1 cellular context compared by ENCODE assay signal in genomic region chr20:3795511-3796468, GRCh38.
TF ChIP-seq lines count a peak whose summit lies in the region.

CDC25B (plus strand) TSS chr20:3796310; CDS start chr20:3796532, 222 bp downstream.

TF ChIP-seq in HepG2, 621 proteins besides CTCF, POLR2A, EP300 and RAD21 (continued from another document and continues in another):
- TF ChIP-seq ZBTB49 (CRISPR knock-in tag; IDR thresholded peaks at IDR 0.05; ENCODE audit: borderline replicate concordance) (no peak; the same call in 1 of the 2 replicates), HMGA1 (CRISPR knock-in tag; conservative IDR thresholded peaks at IDR 0.05) (no peak), THAP11 (CRISPR knock-in tag; IDR thresholded peaks at IDR 0.05) (peak; percentile 59; the same call in 1 of the 2 replicates), ZNF567 (CRISPR knock-in tag; IDR thresholded peaks at IDR 0.05; ENCODE audit: borderline replicate concordance) (no peak; the same call in 1 of the 2 replicates), PRMT3 (CRISPR knock-in tag; IDR thresholded peaks at IDR 0.05; ENCODE audit: borderline replicate concordance, low read depth) (no peak), MBD4 (IDR thresholded peaks at IDR 0.05; ENCODE audit: borderline replicate concordance, low read length) (no peak), ATF7-NPFF (CRISPR knock-in tag; IDR thresholded peaks at IDR 0.05; ENCODE audit: low read depth) (no peak; the same call in none of the 2 replicates), ZBTB20 (CRISPR knock-in tag; IDR thresholded peaks at IDR 0.05; ENCODE audit: borderline replicate concordance, low read depth) (no peak; the same call in 1 of the 2 replicates), CENPX (CRISPR knock-in tag; IDR thresholded peaks at IDR 0.05) (no peak), CREM (IDR thresholded peaks at IDR 0.05) (peak; percentile 41; the same call in 1 of the 2 replicates), CREM (CRISPR knock-in tag; IDR thresholded peaks at IDR 0.05) (peak; percentile 32; the same call in 1 of the 2 replicates), ZNF788 (CRISPR knock-in tag; IDR thresholded peaks at IDR 0.05; ENCODE audit: borderline replicate concordance) (peak; percentile 33; the same call in 1 of the 2 replicates), ZNF468 (CRISPR knock-in tag; IDR thresholded peaks at IDR 0.05) (peak; percentile 86; the same call in 1 of the 2 replicates), PRDM4 (CRISPR knock-in tag; IDR thresholded peaks at IDR 0.05; ENCODE audit: borderline replicate concordance) (no peak), PAX8 (CRISPR knock-in tag; IDR thresholded peaks at IDR 0.05; ENCODE audit: borderline replicate concordance) (no peak), AKAP8 (CRISPR knock-in tag; IDR thresholded peaks at IDR 0.05) (no peak), TEF (CRISPR knock-in tag; IDR thresholded peaks at IDR 0.05) (no peak), ZFP62 (CRISPR knock-in tag; IDR thresholded peaks at IDR 0.05) (no peak), YEATS4 (CRISPR knock-in tag; IDR thresholded peaks at IDR 0.05; ENCODE audit: borderline replicate concordance) (peak; percentile 77), FOXO1 (CRISPR knock-in tag; IDR thresholded peaks at IDR 0.05) (no peak), TFDP1 (CRISPR knock-in tag; IDR thresholded peaks at IDR 0.05; ENCODE audit: borderline replicate concordance) (peak; percentile 94), FOXA3 (CRISPR knock-in tag; IDR thresholded peaks at IDR 0.05) (0 out of 2 replicates have a peak, but pooled peaks have one; percentile 12), SNRNP70 (IDR thresholded peaks at IDR 0.05; ENCODE audit: low read depth, low read length) (no peak), ADNP (CRISPR knock-in tag; IDR thresholded peaks at IDR 0.05) (peak; percentile 90), ZNF383 (CRISPR knock-in tag; IDR thresholded peaks at IDR 0.05; ENCODE audit: borderline replicate concordance) (no peak), YEATS2 (CRISPR knock-in tag; IDR thresholded peaks at IDR 0.05; ENCODE audit: borderline replicate concordance) (peak; percentile 78), MAFG (CRISPR knock-in tag; IDR thresholded peaks at IDR 0.05) (no peak; the same call in 1 of the 2 replicates), ZNF883 (CRISPR knock-in tag; IDR thresholded peaks at IDR 0.05; ENCODE audit: not compliant biosample characterization) (no peak), ZNF264 (CRISPR knock-in tag; IDR thresholded peaks at IDR 0.05) (no peak), BRF2 (CRISPR knock-in tag; IDR thresholded peaks at IDR 0.05) (no peak), TRAFD1 (CRISPR knock-in tag; IDR thresholded peaks at IDR 0.05; ENCODE audit: borderline replicate concordance) (no peak), FOXP1 (IDR thresholded peaks at IDR 0.05) (no peak), FOXP1 (CRISPR knock-in tag; IDR thresholded peaks at IDR 0.05) (0 out of 2 replicates have a peak, but pooled peaks have one; percentile 4), TOPORS (CRISPR knock-in tag; IDR thresholded peaks at IDR 0.05) (no peak), ZNF138 (CRISPR knock-in tag; IDR thresholded peaks at IDR 0.05; ENCODE audit: low read depth) (peak; percentile 50; the same call in 1 of the 2 replicates), SIX4 (CRISPR knock-in tag; IDR thresholded peaks at IDR 0.05) (no peak), JUN (CRISPR knock-in tag; IDR thresholded peaks at IDR 0.05) (peak; percentile 83)
- TF ChIP-seq, protein P1, sequence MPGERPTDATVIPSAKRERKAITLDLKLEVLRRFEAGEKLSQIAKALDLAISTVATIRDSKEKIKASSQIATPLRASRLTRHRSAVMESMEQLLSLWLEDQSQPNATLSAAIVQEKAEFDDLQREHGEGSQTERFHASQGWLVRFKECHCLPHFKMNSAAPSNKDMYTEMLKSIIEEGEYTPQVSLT (CRISPR knock-in tag; IDR thresholded peaks at IDR 0.05; ENCODE audit: borderline replicate concordance, low read depth): no peak
- TF ChIP-seq, protein P2, sequence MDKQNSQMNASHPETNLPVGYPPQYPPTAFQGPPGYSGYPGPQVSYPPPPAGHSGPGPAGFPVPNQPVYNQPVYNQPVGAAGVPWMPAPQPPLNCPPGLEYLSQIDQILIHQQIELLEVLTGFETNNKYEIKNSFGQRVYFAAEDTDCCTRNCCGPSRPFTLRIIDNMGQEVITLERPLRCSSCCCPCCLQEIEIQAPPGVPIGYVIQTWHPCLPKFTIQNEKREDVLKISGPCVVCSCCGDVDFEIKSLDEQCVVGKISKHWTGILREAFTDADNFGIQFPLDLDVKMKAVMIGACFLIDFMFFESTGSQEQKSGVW (CRISPR knock-in tag; IDR thresholded peaks at IDR 0.05; ENCODE audit: borderline replicate concordance): no peak
- TF ChIP-seq, protein P3, sequence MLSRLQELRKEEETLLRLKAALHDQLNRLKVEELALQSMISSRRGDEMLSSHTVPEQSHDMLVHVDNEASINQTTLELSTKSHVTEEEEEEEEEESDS (CRISPR knock-in tag; IDR thresholded peaks at IDR 0.05; ENCODE audit: borderline replicate concordance): no peak
- TF ChIP-seq, protein P4, sequence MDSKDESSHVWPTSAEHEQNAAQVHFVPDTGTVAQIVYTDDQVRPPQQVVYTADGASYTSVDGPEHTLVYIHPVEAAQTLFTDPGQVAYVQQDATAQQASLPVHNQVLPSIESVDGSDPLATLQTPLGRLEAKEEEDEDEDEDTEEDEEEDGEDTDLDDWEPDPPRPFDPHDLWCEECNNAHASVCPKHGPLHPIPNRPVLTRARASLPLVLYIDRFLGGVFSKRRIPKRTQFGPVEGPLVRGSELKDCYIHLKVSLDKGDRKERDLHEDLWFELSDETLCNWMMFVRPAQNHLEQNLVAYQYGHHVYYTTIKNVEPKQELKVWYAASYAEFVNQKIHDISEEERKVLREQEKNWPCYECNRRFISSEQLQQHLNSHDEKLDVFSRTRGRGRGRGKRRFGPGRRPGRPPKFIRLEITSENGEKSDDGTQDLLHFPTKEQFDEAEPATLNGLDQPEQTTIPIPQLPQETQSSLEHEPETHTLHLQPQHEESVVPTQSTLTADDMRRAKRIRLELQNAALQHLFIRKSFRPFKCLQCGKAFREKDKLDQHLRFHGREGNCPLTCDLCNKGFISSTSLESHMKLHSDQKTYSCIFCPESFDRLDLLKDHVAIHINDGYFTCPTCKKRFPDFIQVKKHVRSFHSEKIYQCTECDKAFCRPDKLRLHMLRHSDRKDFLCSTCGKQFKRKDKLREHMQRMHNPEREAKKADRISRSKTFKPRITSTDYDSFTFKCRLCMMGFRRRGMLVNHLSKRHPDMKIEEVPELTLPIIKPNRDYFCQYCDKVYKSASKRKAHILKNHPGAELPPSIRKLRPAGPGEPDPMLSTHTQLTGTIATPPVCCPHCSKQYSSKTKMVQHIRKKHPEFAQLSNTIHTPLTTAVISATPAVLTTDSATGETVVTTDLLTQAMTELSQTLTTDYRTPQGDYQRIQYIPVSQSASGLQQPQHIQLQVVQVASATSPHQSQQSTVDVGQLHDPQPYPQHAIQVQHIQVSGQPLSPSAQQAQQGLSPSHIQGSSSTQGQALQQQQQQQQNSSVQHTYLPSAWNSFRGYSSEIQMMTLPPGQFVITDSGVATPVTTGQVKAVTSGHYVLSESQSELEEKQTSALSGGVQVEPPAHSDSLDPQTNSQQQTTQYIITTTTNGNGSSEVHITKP (CRISPR knock-in tag; IDR thresholded peaks at IDR 0.05; ENCODE audit: low read depth): 0 out of 2 replicates have a peak, but pooled peaks have one; percentile 50
- TF ChIP-seq, protein P5, sequence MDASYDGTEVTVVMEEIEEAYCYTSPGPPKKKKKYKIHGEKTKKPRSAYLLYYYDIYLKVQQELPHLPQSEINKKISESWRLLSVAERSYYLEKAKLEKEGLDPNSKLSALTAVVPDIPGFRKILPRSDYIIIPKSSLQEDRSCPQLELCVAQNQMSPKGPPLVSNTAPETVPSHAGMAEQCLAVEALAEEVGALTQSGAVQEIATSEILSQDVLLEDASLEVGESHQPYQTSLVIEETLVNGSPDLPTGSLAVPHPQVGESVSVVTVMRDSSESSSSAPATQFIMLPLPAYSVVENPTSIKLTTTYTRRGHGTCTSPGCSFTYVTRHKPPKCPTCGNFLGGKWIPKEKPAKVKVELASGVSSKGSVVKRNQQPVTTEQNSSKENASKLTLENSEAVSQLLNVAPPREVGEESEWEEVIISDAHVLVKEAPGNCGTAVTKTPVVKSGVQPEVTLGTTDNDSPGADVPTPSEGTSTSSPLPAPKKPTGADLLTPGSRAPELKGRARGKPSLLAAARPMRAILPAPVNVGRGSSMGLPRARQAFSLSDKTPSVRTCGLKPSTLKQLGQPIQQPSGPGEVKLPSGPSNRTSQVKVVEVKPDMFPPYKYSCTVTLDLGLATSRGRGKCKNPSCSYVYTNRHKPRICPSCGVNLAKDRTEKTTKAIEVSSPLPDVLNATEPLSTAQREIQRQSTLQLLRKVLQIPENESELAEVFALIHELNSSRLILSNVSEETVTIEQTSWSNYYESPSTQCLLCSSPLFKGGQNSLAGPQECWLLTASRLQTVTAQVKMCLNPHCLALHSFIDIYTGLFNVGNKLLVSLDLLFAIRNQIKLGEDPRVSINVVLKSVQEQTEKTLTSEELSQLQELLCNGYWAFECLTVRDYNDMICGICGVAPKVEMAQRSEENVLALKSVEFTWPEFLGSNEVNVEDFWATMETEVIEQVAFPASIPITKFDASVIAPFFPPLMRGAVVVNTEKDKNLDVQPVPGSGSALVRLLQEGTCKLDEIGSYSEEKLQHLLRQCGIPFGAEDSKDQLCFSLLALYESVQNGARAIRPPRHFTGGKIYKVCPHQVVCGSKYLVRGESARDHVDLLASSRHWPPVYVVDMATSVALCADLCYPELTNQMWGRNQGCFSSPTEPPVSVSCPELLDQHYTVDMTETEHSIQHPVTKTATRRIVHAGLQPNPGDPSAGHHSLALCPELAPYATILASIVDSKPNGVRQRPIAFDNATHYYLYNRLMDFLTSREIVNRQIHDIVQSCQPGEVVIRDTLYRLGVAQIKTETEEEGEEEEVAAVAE (CRISPR knock-in tag; IDR thresholded peaks at IDR 0.05; ENCODE audit: borderline replicate concordance): peak; percentile 96
